Comparison of ENCODE assay signal across 12 cellular contexts in the genomic region with DNA sequence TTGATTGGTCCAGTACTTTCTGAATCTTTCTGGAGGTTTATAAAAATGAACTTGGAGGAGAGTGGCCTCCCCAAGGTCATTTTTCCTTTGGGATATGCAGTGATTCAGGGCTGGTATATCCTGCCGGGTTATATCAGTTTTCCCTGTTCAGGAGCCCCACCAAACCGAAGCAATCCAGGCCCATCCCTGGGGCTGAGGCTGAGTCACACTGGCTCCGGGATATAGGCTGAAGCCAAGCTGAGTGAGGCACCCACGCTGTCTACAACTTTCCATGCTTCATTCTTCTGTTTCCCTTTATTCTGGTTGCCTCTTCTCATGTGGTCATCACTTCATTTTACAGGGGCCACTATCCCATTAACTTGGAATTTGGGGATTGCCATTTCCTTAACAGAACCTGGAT. TPM values are rescaled to one million over a fixed set of nuclear protein-coding genes. Genes with fewer than 3 reads are reported as not detected.
DNase-seq lines count a peak whose midpoint lies in the region; ATAC-seq and TF ChIP-seq lines count a peak whose summit lies in the region.
"Had no signal": no experiment of that assay in that cellular context is flagged by ENCODE, and none has a peak within 500 bp of the region (broad histone marks: within the 10 kb centered on the region; RNA-seq: fewer than 3 reads in every experiment).

No MANE protein-coding gene starts in this region.

- H3K36me3 Mint-ChIP-seq in activated T-cell treated with anti-CD3 and anti-CD28 coated beads, Interleukin-2, amount 50 U/mL, for 24 hours (ENCODE audit: low read depth): no peaks in the 10 kb centered on the region

- intact Hi-C loops in aorta (cut with DNase I): loop anchor here (5.0 kb wide), 4 partner anchors 39 to 99 kb away; no protein-coding TSS in a partner anchor

- no peak for ATAC-seq in aorta (ENCODE audit: low FRiP score)

- no peaks in the 10 kb centered on the region for H3K27me3 ChIP-seq in aorta (ENCODE audit: control insufficient read depth in 1 of 2, insufficient read depth in 2 of 2, low read length in 1 of 2)

- no peak overlapping the region for H3K4me3 Mint-ChIP-seq in activated T-cell treated with anti-CD3 and anti-CD28 coated beads, Interleukin-2, amount 50 U/mL, for 24 hours

- no peaks in the 10 kb centered on the region for H3K9me3 Mint-ChIP-seq in activated T-cell treated with anti-CD3 and anti-CD28 coated beads, Interleukin-2, amount 50 U/mL, for 24 hours

- WGBS in aorta, 2 donors: 16 to 21% methylated on average over 4 of the region's 4 CpGs

- no peak overlapping the region for H3K4me3 ChIP-seq in cardiac fibroblast (replicated peaks in 1 of 2; ENCODE audit: low read depth in 2 of 2, low read length in 2 of 2)
- H3K4me3 ChIP-seq in aorta (ENCODE audit: low read length in 2 of 2): no peak overlapping the region

- peaks cover 9% of the 10 kb centered on the region for H3K4me1 Mint-ChIP-seq in activated T-cell treated with anti-CD3 and anti-CD28 coated beads, Interleukin-2, amount 50 U/mL, for 24 hours (ENCODE audit: low read depth)

- DNase-seq in LoVo (ENCODE audit: low spot score) (peak; percentile 46), cardiac fibroblast (ENCODE audit: low read depth in 2 of 2) (peak; percentile 43 to 51), islet precursor cell (peak; percentile 90), aorta (peak; percentile 67 to 81)
- DNase-seq in activated T-cell treated with anti-CD3 and anti-CD28 coated beads, Interleukin-2, amount 50 U/mL, for 48 hours: no peak
- DNase-seq in activated T-cell treated with anti-CD3 and anti-CD28 coated beads, Interleukin-2, amount 50 U/mL, for 24 hours: no peak
- DNase-seq in stimulated activated CD8-positive, alpha-beta memory T cell treated with anti-CD3 and anti-CD28 coated beads, Interleukin-4, amount 100 ng/mL, for 48 hours: no peak
- DNase-seq: activated CD4-positive, alpha-beta T cell treated with anti-CD3 and anti-CD28 coated beads for 4 hours; activated gamma-delta T cell; NCI-H1417; NCI-H82 had no signal

- H3K27ac ChIP-seq in aorta (ENCODE audit: low read depth in 1 of 2, low read length in 2 of 2): peak overlapping the region; percentile 23 to 73
- H3K27ac ChIP-seq: HL-60 had no signal

- H3K36me3 ChIP-seq in aorta (ENCODE audit: control insufficient read depth in 1 of 2, insufficient read depth in 2 of 2, low read length in 1 of 2): no peaks in the 10 kb centered on the region

- H3K9me3 ChIP-seq in aorta (ENCODE audit: control insufficient read depth, low read length): no peaks in the 10 kb centered on the region

- peaks cover 65% of the 10 kb centered on the region for H3K27me3 Mint-ChIP-seq in activated T-cell treated with anti-CD3 and anti-CD28 coated beads, Interleukin-2, amount 50 U/mL, for 24 hours

- peaks cover 2% of the 10 kb centered on the region in 2 donors for H3K4me1 ChIP-seq in aorta (ENCODE audit: control insufficient read depth in 1 of 2, insufficient read depth in 2 of 2, low read length in 2 of 2)

- TF ChIP-seq CTCF in cardiac fibroblast (IDR thresholded peaks at IDR 0.05; ENCODE audit: low read depth, low read length): no peak

- no peak overlapping the region for H3K27ac Mint-ChIP-seq in activated T-cell treated with anti-CD3 and anti-CD28 coated beads, Interleukin-2, amount 50 U/mL, for 24 hours

RNA-seq across cellular contexts. Expression of a gene that starts 3.4 kb away (rescaled TPM):
- 100 to 1,000 TPM in 1 of 2 donors, 10 to 100 TPM in 1; 43.9 to 109 TPM for total RNA-seq in aorta
- polyA plus RNA-seq in aorta: 10 to 100 TPM; 24.5 to 27.3 TPM

Comparison
In these comparisons a context has a peak if more than half of its experiments do, and no peak if none do; other contexts are left out.
1. DNase-seq: peak in LoVo (single experiment), cardiac fibroblast (2 of 2), islet precursor cell (single experiment) and aorta (2 of 2); none in activated T-cell treated with anti-CD3 and anti-CD28 coated beads, Interleukin-2, amount 50 U/mL, for 48 hours (0 of 2), activated T-cell treated with anti-CD3 and anti-CD28 coated beads, Interleukin-2, amount 50 U/mL, for 24 hours (single experiment) and stimulated activated CD8-positive, alpha-beta memory T cell treated with anti-CD3 and anti-CD28 coated beads, Interleukin-4, amount 100 ng/mL, for 48 hours (single experiment).